8 cellular contexts compared by ENCODE assay signal in genomic region chr17:50681260-50682200, GRCh38. TPM values are rescaled to one million over a fixed set of nuclear protein-coding genes. Genes with fewer than 3 reads are reported as not detected.
DNase-seq lines count a peak whose midpoint lies in the region; ATAC-seq and TF ChIP-seq lines count a peak whose summit lies in the region.

No MANE protein-coding gene starts in this region.

- intact Hi-C loops in posterior cingulate gyrus (cut with DNase I): no loop called here
- intact Hi-C loops in CD8-positive, alpha-beta T cell (cut with DNase I, micrococcal nuclease): no loop called here

- peak; percentile 66 for TF ChIP-seq CTCF in LNCAP (IDR thresholded peaks at IDR 0.05)
- peak; percentile 89 for TF ChIP-seq CTCF in foreskin keratinocyte (conservative IDR thresholded peaks at IDR 0.05)
- TF ChIP-seq CTCF in CD8-positive, alpha-beta T cell (IDR thresholded peaks at IDR 0.05): no peak

- in situ Hi-C loops in Caki2 (cut with HindIII; ENCODE audit: low pct_unique_long_range_greater_than_20kb, low sequenced_read_pairs): no loop called here

- no peak overlapping the region for H3K27ac Mint-ChIP-seq in CD8-positive, alpha-beta T cell

- H3K27me3 Mint-ChIP-seq in CD8-positive, alpha-beta T cell (ENCODE audit: low read depth): peaks cover 20% of the 10 kb centered on the region

- no peaks in the 10 kb centered on the region for H3K27me3 ChIP-seq in foreskin keratinocyte
- H3K27me3 ChIP-seq in CD8-positive, alpha-beta T cell (ENCODE audit: insufficient read depth, low read length): no peaks in the 10 kb centered on the region

- H3K4me1 ChIP-seq in foreskin keratinocyte: peaks cover 2% of the 10 kb centered on the region
- no peaks in the 10 kb centered on the region for H3K4me1 ChIP-seq in CD8-positive, alpha-beta T cell (ENCODE audit: insufficient read depth, low read length)

- DNase-seq in Caki2 (ENCODE audit: low read depth) (peak; percentile 55), SW 1271 (lab: John Stamatoyannopoulos, UW) (peak; percentile 51 to 84), foreskin keratinocyte (peak in 1 of 2 donors; percentile 47), posterior cingulate gyrus (peak in 7 of 10 donors; percentile 20 to 91 (median 50)), T-helper 9 cell (no peak), cortex of kidney (lab: John Stamatoyannopoulos, UW) (no peak)
- no peak for DNase-seq in CD8-positive, alpha-beta T cell

- CTCF ChIA-PET in CD8-positive, alpha-beta T cell (lab: Charles Lee): no interaction called here

- ATAC-seq in foreskin keratinocyte: peak; percentile 55
- ATAC-seq in CD8-positive, alpha-beta T cell: no peak

- H3K36me3 Mint-ChIP-seq in CD8-positive, alpha-beta T cell: no peaks in the 10 kb centered on the region

- no peaks in the 10 kb centered on the region for H3K9me3 Mint-ChIP-seq in CD8-positive, alpha-beta T cell

- H3K4me3 ChIP-seq in CD8-positive, alpha-beta T cell (ENCODE audit: low read depth, low read length): no peak overlapping the region

- no peak overlapping the region for H3K27ac ChIP-seq in foreskin keratinocyte
- H3K27ac ChIP-seq in CD8-positive, alpha-beta T cell (ENCODE audit: low read depth, low read length): no peak overlapping the region

- H3K9me3 ChIP-seq in CD8-positive, alpha-beta T cell (ENCODE audit: low read length): no peaks in the 10 kb centered on the region

- no peaks in the 10 kb centered on the region for H3K36me3 ChIP-seq in CD8-positive, alpha-beta T cell (ENCODE audit: insufficient read depth, low read length)

- no peak overlapping the region for H3K4me3 Mint-ChIP-seq in CD8-positive, alpha-beta T cell

- no peaks in the 10 kb centered on the region for H3K4me1 Mint-ChIP-seq in CD8-positive, alpha-beta T cell (ENCODE audit: low read depth)

- POLR2A ChIA-PET in CD8-positive, alpha-beta T cell (lab: Charles Lee): no interaction called here

RNA-seq across cellular contexts. Expression of gene ANKRD40, which starts 26.2 kb away (rescaled TPM):
- total RNA-seq in Caki2 (2014; rRNA removed; shearing (Covaris generic); ENCODE audit: low replicate concordance): 29.7 and 44.3 TPM in 2 replicates
- 35.6 and 38.8 TPM in 2 replicates for total RNA-seq in foreskin keratinocyte
- polyA plus RNA-seq in foreskin keratinocyte: 12.0 and 15.0 TPM in 2 replicates
- total RNA-seq in CD8-positive, alpha-beta T cell: 10 to 100 TPM; 23.1 to 24.7 TPM

RNA-seq across cellular contexts. Expression of gene LUC7L3, which starts 37.9 kb away (rescaled TPM):
- total RNA-seq in Caki2 (2014; rRNA removed; shearing (Covaris generic); ENCODE audit: low replicate concordance): 9.2 and 26.6 TPM in 2 replicates
- 39.5 and 46.4 TPM in 2 replicates for total RNA-seq in foreskin keratinocyte
- 63.6 and 74.2 TPM in 2 replicates for polyA plus RNA-seq in foreskin keratinocyte
- total RNA-seq in CD8-positive, alpha-beta T cell: 10 to 100 TPM; 90.0 to 96.1 TPM

RNA-seq across cellular contexts. Expression of gene ABCC3, which starts 46.8 kb away (rescaled TPM):
- 67.8 and 69.9 TPM in 2 replicates for total RNA-seq in Caki2 (2014; rRNA removed; shearing (Covaris generic); ENCODE audit: low replicate concordance)
- total RNA-seq in foreskin keratinocyte: 22.5 and 28.4 TPM in 2 replicates
- polyA plus RNA-seq in foreskin keratinocyte: 19.7 and 24.1 TPM in 2 replicates
- total RNA-seq in CD8-positive, alpha-beta T cell: not detected

Comparison
In these comparisons a context has a peak if more than half of its experiments do, and no peak if none do; other contexts are left out.
1. DNase-seq: peak in Caki2 (single experiment), SW 1271 (2 of 2) and posterior cingulate gyrus (7 of 10); none in T-helper 9 cell (single experiment), cortex of kidney (single experiment) and CD8-positive, alpha-beta T cell (0 of 7).
2. RNA of gene ABCC3, which starts 46.8 kb away (total RNA-seq): 67.8 to 69.9 TPM in Caki2 and 22.5 to 28.4 TPM in foreskin keratinocyte; not detected in CD8-positive, alpha-beta T cell; every median in the first group is over 10 times any median in the second.